In the genomic region with DNA sequence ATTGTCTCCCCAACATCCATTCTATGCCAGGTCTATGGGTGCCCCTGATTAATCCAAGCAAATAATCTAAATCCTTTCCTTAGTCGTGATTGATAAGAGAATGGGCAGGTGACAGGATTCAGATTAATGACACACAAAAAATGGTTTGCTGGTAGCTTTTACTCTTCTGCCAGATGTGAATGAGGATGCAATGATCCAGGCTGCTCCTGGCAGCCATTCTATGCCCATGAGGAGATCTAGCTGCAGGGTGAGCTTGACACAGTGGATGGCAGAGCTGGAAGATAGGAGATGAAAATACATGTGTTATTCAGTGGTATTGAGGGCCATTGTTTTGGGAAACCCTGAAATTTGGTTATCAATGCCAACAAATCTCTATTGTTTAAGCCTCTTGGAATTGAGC, we compare ENCODE assay signal across 2 cellular contexts.
TF ChIP-seq lines count a peak whose summit lies in the region.

No MANE protein-coding gene starts in this region.

TF ChIP-seq in WTC11, 78 proteins besides CTCF, POLR2A, EP300 and RAD21 (continued from another document):
- TF ChIP-seq, protein P1, sequence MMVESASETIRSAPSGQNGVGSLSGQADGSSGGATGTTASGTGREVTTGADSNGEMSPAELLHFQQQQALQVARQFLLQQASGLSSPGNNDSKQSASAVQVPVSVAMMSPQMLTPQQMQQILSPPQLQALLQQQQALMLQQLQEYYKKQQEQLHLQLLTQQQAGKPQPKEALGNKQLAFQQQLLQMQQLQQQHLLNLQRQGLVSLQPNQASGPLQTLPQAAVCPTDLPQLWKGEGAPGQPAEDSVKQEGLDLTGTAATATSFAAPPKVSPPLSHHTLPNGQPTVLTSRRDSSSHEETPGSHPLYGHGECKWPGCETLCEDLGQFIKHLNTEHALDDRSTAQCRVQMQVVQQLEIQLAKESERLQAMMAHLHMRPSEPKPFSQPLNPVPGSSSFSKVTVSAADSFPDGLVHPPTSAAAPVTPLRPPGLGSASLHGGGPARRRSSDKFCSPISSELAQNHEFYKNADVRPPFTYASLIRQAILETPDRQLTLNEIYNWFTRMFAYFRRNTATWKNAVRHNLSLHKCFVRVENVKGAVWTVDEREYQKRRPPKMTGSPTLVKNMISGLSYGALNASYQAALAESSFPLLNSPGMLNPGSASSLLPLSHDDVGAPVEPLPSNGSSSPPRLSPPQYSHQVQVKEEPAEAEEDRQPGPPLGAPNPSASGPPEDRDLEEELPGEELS (CRISPR knock-in tag; IDR thresholded peaks at IDR 0.05): no peak
TF ChIP-seq in WTC11: peak in this region for 1.

TF ChIP-seq in H1, 55 proteins besides CTCF, POLR2A, EP300 and RAD21 (continued from another document):
- TF ChIP-seq TAF7 (optimal IDR thresholded peaks at IDR 0.05; ENCODE audit: borderline replicate concordance, low read depth, low read length): no peak
- no peak for TF ChIP-seq GTF2F1 (IDR thresholded peaks at IDR 0.05; ENCODE audit: borderline replicate concordance, low read depth, low read length)
- TF ChIP-seq ZNF274 (IDR thresholded peaks at IDR 0.05; ENCODE audit: borderline replicate concordance, extremely low read depth, low read length): no peak
- no peak for TF ChIP-seq CEBPB (IDR thresholded peaks at IDR 0.05; ENCODE audit: low read depth, low read length)
- TF ChIP-seq BRCA1 (IDR thresholded peaks at IDR 0.05; ENCODE audit: low read depth, low read length): no peak
